In genomic region chr22:49499433-49500075, GRCh38 we compare ENCODE assay signal across 30 cellular contexts.
"Had no signal": no experiment of that assay in that cellular context is flagged by ENCODE, and none has a peak within 500 bp of the region (broad histone marks: within the 10 kb centered on the region; RNA-seq: fewer than 3 reads in every experiment).

No MANE protein-coding gene starts in this region.

- FAIRE-seq: colon had no signal

- H3K27me3 Mint-ChIP-seq: activated CD4-positive, alpha-beta T cell treated with anti-CD3 and anti-CD28 coated beads for 36 hours; activated CD4-positive, alpha-beta T cell treated with anti-CD3 and anti-CD28 coated beads, Interleukin-2, amount 10 ng/mL, durations not matched to agents 7 days and 5 days; activated naive CD8-positive, alpha-beta T cell treated with anti-CD3 and anti-CD28 coated beads for 36 hours had no signal

- H3K4me1 Mint-ChIP-seq: activated naive CD8-positive, alpha-beta T cell treated with anti-CD3 and anti-CD28 coated beads for 36 hours had no signal

- H3K27ac ChIP-seq: brain microvascular endothelial cell, VCaP had no signal

- H3K36me3 ChIP-seq: brain microvascular endothelial cell had no signal

- ATAC-seq: activated CD4-positive, alpha-beta T cell treated with anti-CD3 and anti-CD28 coated beads for 36 hours; activated CD8-positive, alpha-beta T cell treated with anti-CD3 and anti-CD28 coated beads, Interleukin-2, amount 10 ng/mL, durations not matched to agents 7 days and 5 days; Panc1 had no signal

- DNase-seq: activated CD4-positive, alpha-beta T cell treated with anti-CD3 and anti-CD28 coated beads for 36 hours; activated CD4-positive, alpha-beta T cell treated with anti-CD3 and anti-CD28 coated beads, Interleukin-2, amount 10 ng/mL, durations not matched to agents 7 days and 5 days; activated CD4-positive, alpha-beta T cell treated with anti-CD3 and anti-CD28 coated beads, Interleukin-2, amount 50 U/mL, for 48 hours; activated CD8-positive, alpha-beta memory T cell treated with anti-CD3 and anti-CD28 coated beads, Interleukin-2, amount 50 U/mL, for 4 hours; activated CD8-positive, alpha-beta T cell treated with anti-CD3 and anti-CD28 coated beads, Interleukin-2, amount 10 ng/mL, durations not matched to agents 7 days and 5 days; activated effector memory CD4-positive, alpha-beta T cell treated with anti-CD3 and anti-CD28 coated beads, Interleukin-2, amount 50 U/mL, for 16 hours; activated naive CD4-positive, alpha-beta T cell; activated naive CD4-positive, alpha-beta T cell treated with anti-CD3 and anti-CD28 coated beads, Interleukin-2, amount 50 U/mL, for 16 hours; activated naive CD8-positive, alpha-beta T cell treated with anti-CD3 and anti-CD28 coated beads for 36 hours; activated T-cell treated with anti-CD3 and anti-CD28 coated beads, Interleukin-2, amount 50 U/mL, for 48 hours; amniotic stem cell; aorta; brain microvascular endothelial cell; central memory CD4-positive, alpha-beta T cell; NCI-H1105; NCI-H1417 treated with DMSO at 0.1 percent for 48 hours; NCI-H187 treated with DMSO at 0.1 percent for 48 hours; NCI-H2081; NCI-H2171 treated with DMSO at 0.1 percent for 48 hours; NCI-H345; NCI-H524 treated with DMSO at 0.1 percent for 48 hours; RPMI8226; SIG-M5; SW 1271; T-helper 1 cell; T-helper 2 cell; T-helper 9 cell had no signal

- H3K9me3 Mint-ChIP-seq: activated CD4-positive, alpha-beta T cell treated with anti-CD3 and anti-CD28 coated beads, Interleukin-2, amount 10 ng/mL, durations not matched to agents 7 days and 5 days; activated naive CD8-positive, alpha-beta T cell treated with anti-CD3 and anti-CD28 coated beads for 36 hours had no signal

- H3K4me3 Mint-ChIP-seq: activated CD4-positive, alpha-beta T cell treated with anti-CD3 and anti-CD28 coated beads for 36 hours; activated CD4-positive, alpha-beta T cell treated with anti-CD3 and anti-CD28 coated beads, Interleukin-2, amount 10 ng/mL, durations not matched to agents 7 days and 5 days; activated CD8-positive, alpha-beta T cell treated with anti-CD3 and anti-CD28 coated beads, Interleukin-2, amount 10 ng/mL, durations not matched to agents 7 days and 5 days; activated naive CD8-positive, alpha-beta T cell treated with anti-CD3 and anti-CD28 coated beads for 36 hours had no signal

- H3K27ac Mint-ChIP-seq: activated CD4-positive, alpha-beta T cell treated with anti-CD3 and anti-CD28 coated beads for 36 hours; activated CD4-positive, alpha-beta T cell treated with anti-CD3 and anti-CD28 coated beads, Interleukin-2, amount 10 ng/mL, durations not matched to agents 7 days and 5 days; activated CD8-positive, alpha-beta T cell treated with anti-CD3 and anti-CD28 coated beads, Interleukin-2, amount 10 ng/mL, durations not matched to agents 7 days and 5 days; activated naive CD8-positive, alpha-beta T cell treated with anti-CD3 and anti-CD28 coated beads for 36 hours had no signal

- H3K27me3 ChIP-seq: brain microvascular endothelial cell had no signal
